7 cellular contexts compared by ENCODE assay signal in genomic region chr12:105104762-105105161, GRCh38. TPM values are rescaled to one million over a fixed set of nuclear protein-coding genes. Genes with fewer than 3 reads are reported as not detected.
"Had no signal": no experiment of that assay in that cellular context is flagged by ENCODE, and none has a peak within 500 bp of the region (broad histone marks: within the 10 kb centered on the region; RNA-seq: fewer than 3 reads in every experiment).

No MANE protein-coding gene starts in this region.

- H3K4me2 ChIP-seq: GM23338 had no signal

- H3K9me3 ChIP-seq: HAP-1 had no signal

- DNase-seq: H7, HFFc6, KG1 had no signal

- H2AFZ ChIP-seq: GM23338 had no signal

- ATAC-seq: GM23338 had no signal

- FAIRE-seq: HTR-8/SVneo had no signal

- H3K4me3 ChIP-seq: GM23338, HAP-1 had no signal

- H3K36me3 ChIP-seq: HAP-1 had no signal

RNA-seq across cellular contexts. Expression of gene ALDH1L2, which starts 20.5 kb away (rescaled TPM):
- total RNA-seq: HT-29 had no signal
